ENCODE assay signal across 8 cellular contexts in genomic region chr1:111221633-111222286, GRCh38. TPM values are rescaled to one million over a fixed set of nuclear protein-coding genes. Genes with fewer than 3 reads are reported as not detected.
DNase-seq lines count a peak whose midpoint lies in the region; ATAC-seq and TF ChIP-seq lines count a peak whose summit lies in the region.

No MANE protein-coding gene starts in this region.

- H3K36me3 Mint-ChIP-seq in Caco-2 (ENCODE audit: insufficient read depth, unreplicated experiment), result peaks cover 9% of the 10 kb centered on the region
- H3K36me3 Mint-ChIP-seq in T-helper 17 cell (ENCODE audit: low read depth), result no peaks in the 10 kb centered on the region

- peaks cover 21% of the 10 kb centered on the region for H3K4me1 Mint-ChIP-seq in Caco-2 (ENCODE audit: low read depth, unreplicated experiment)
- H3K4me1 Mint-ChIP-seq in T-helper 17 cell, result peaks cover 75% of the 10 kb centered on the region

- no peak overlapping the region for H3K4me3 ChIP-seq in Caco-2 (ENCODE audit: low read depth, low read length)

- no peak overlapping the region for H3K4me3 Mint-ChIP-seq in Caco-2 (ENCODE audit: unreplicated experiment)
- H3K4me3 Mint-ChIP-seq in T-helper 17 cell, result peak overlapping the region; percentile 87

- no TSS peak for BruUV-seq in Caco-2 (replicated peaks; lab: Mats Ljungman, UMichigan)

- DNase-seq in Caco-2 (no peak), T-helper 17 cell (no peak), left lobe of liver (ENCODE audit: low spot score) (no peak), NCI-H1105 (lab: John Stamatoyannopoulos, UW) (no peak), RKO (ENCODE audit: low spot score) (no peak), SHP77 treated with DMSO at 0.1 percent for 48 hours (lab: John Stamatoyannopoulos, UW) (no peak)

- no peaks in the 10 kb centered on the region for H3K9me3 Mint-ChIP-seq in Caco-2 (ENCODE audit: unreplicated experiment)

- H3K9me3 ChIP-seq in Caco-2 (no peaks in the 10 kb centered on the region), T-helper 17 cell (ENCODE audit: control insufficient read depth, low read length, poor library complexity, severe bottlenecking) (no peaks in the 10 kb centered on the region)

- no peaks in the 10 kb centered on the region for H3K27me3 ChIP-seq in Caco-2 (replicated peaks; ENCODE audit: control insufficient read depth, insufficient read depth, low read length)

- no peaks in the 10 kb centered on the region for H3K27me3 Mint-ChIP-seq in Caco-2 (ENCODE audit: insufficient read depth, unreplicated experiment)
- H3K27me3 Mint-ChIP-seq in T-helper 17 cell, result no peaks in the 10 kb centered on the region

- ATAC-seq in HG03135 (IDR thresholded peaks at IDR 0.05; ENCODE audit: unreplicated experiment) (peak; percentile 55), T-helper 17 cell (peak; percentile 47), left lobe of liver (peak; percentile 7)

- CTCF ChIA-PET in Caco-2 (lab: Charles Lee), result interaction anchor here (1.2 kb wide), 1 partner anchor 112 kb away, joined by 4 read pairs; no protein-coding TSS in a partner anchor

- H3K27ac Mint-ChIP-seq in Caco-2 (ENCODE audit: unreplicated experiment) (peak overlapping the region; percentile 45), T-helper 17 cell (peak overlapping the region; percentile 89)

- POLR2A ChIA-PET in Caco-2 (lab: Charles Lee), result no interaction called here

- no peaks in the 10 kb centered on the region for H3K36me3 ChIP-seq in Caco-2 (ENCODE audit: control insufficient read depth, insufficient read depth, low read length)

- peaks cover 13% of the 10 kb centered on the region for H3K4me1 ChIP-seq in Caco-2

- TF ChIP-seq POLR2A in GM19099 (IDR thresholded peaks at IDR 0.05; ENCODE audit: extremely low read depth, insufficient read length, low read depth), result peak; percentile 59

- intact Hi-C loops in Caco-2 (cut with micrococcal nuclease; ENCODE audit: unreplicated experiment), result loop anchor here (5.0 kb wide), 1 partner anchor 126 kb away; no protein-coding TSS in a partner anchor

- no peak for TF ChIP-seq CTCF in Caco-2 (IDR thresholded peaks at IDR 0.05; ENCODE audit: insufficient read depth in 1 of 2, low read depth in 1 of 2, low read length in 1 of 2, severe bottlenecking in 1 of 2, unreplicated experiment in 1 of 2)

RNA-seq across cellular contexts. Expression of gene CHI3L2, which starts 5.8 kb away (rescaled TPM):
- total RNA-seq in Caco-2 (2022) (not detected in 2 replicates), T-helper 17 cell (1 to 10 TPM; 8.1 to 9.1 TPM), left lobe of liver (0.23 TPM)

RNA-seq across cellular contexts. Expression of gene DENND2D, which starts 21.3 kb away (rescaled TPM):
- total RNA-seq in Caco-2 (2022), result 20.4 and 23.2 TPM in 2 replicates
- total RNA-seq in T-helper 17 cell, result 100 to 1,000 TPM in 1 of 2 donors, 10 to 100 TPM in 1; 62.4 to 126 TPM
- 14.9 TPM for total RNA-seq in left lobe of liver
